ENCODE assay signal across 10 cellular contexts in genomic region chr3:120693439-120694172, GRCh38. TPM values are rescaled to one million over a fixed set of nuclear protein-coding genes. Genes with fewer than 3 reads are reported as not detected.
DNase-seq lines count a peak whose midpoint lies in the region; ATAC-seq and TF ChIP-seq lines count a peak whose summit lies in the region.
"Had no signal": no experiment of that assay in that cellular context is flagged by ENCODE, and none has a peak within 500 bp of the region (broad histone marks: within the 10 kb centered on the region; RNA-seq: fewer than 3 reads in every experiment).

No MANE protein-coding gene starts in this region.

- H3K4me3 ChIP-seq in SJCRH30 = no peak overlapping the region
- no peak overlapping the region for H3K4me3 ChIP-seq in MG63
- H3K4me3 ChIP-seq: right atrium auricular region, thoracic aorta had no signal

- intact Hi-C loops in activated CD4-positive, alpha-beta T cell treated with anti-CD3 and anti-CD28 coated beads for 36 hours (cut with DNase I, micrococcal nuclease) = no loop called here

- no peaks in the 10 kb centered on the region for H3K9me3 Mint-ChIP-seq in nephron progenitor cell
- no peaks in the 10 kb centered on the region for H3K9me3 Mint-ChIP-seq in activated CD4-positive, alpha-beta T cell treated with anti-CD3 and anti-CD28 coated beads for 36 hours (ENCODE audit: low read depth)

- H3K27ac ChIP-seq in SJCRH30 = no peak overlapping the region
- H3K27ac ChIP-seq: right atrium auricular region, thoracic aorta had no signal

- CTCF ChIA-PET in activated CD4-positive, alpha-beta T cell treated with anti-CD3 and anti-CD28 coated beads for 36 hours (lab: Charles Lee) = interaction anchor here (1.0 kb wide), 1 partner anchor 9 kb away, joined by 3 read pairs; no protein-coding TSS in a partner anchor

- no peaks in the 10 kb centered on the region for H3K27me3 Mint-ChIP-seq in nephron progenitor cell (ENCODE audit: low read depth, poor library complexity)
- no peaks in the 10 kb centered on the region for H3K27me3 Mint-ChIP-seq in activated CD4-positive, alpha-beta T cell treated with anti-CD3 and anti-CD28 coated beads for 36 hours

- H3K36me3 ChIP-seq in SJCRH30 (no peaks in the 10 kb centered on the region), MG63 (0 out of 2 replicates have a peak, but pooled peaks cover 3% of the 10 kb centered on the region)

- ATAC-seq in activated CD4-positive, alpha-beta T cell treated with anti-CD3 and anti-CD28 coated beads for 36 hours = no peak
- ATAC-seq in HG02852 (IDR thresholded peaks at IDR 0.05; ENCODE audit: unreplicated experiment) = no peak

- peak overlapping the region; percentile 8 for H3K27ac Mint-ChIP-seq in nephron progenitor cell
- H3K27ac Mint-ChIP-seq in activated CD4-positive, alpha-beta T cell treated with anti-CD3 and anti-CD28 coated beads for 36 hours = no peak overlapping the region

- H3K4me3 Mint-ChIP-seq in nephron progenitor cell = no peak overlapping the region
- no peak overlapping the region for H3K4me3 Mint-ChIP-seq in activated CD4-positive, alpha-beta T cell treated with anti-CD3 and anti-CD28 coated beads for 36 hours

- DNase-seq in EL (peak; percentile 50), NCI-H2029 treated with DMSO at 0.1 percent for 48 hours (lab: John Stamatoyannopoulos, UW) (peak; percentile 75), dermis microvascular lymphatic vessel endothelial cell (ENCODE audit: low read depth in 2 of 2) (peak; percentile 7 to 61), nephron progenitor cell (no peak), SJCRH30 (no peak), MG63 (no peak)
- no peak for DNase-seq in activated CD4-positive, alpha-beta T cell treated with anti-CD3 and anti-CD28 coated beads for 36 hours

- peaks cover 3% of the 10 kb centered on the region; the same call in 1 of the 2 replicates for H3K4me1 ChIP-seq in SJCRH30

- no peak for TF ChIP-seq CTCF in nephron progenitor cell (IDR thresholded peaks at IDR 0.05)

- peaks cover 5% of the 10 kb centered on the region for H3K36me3 Mint-ChIP-seq in nephron progenitor cell (ENCODE audit: low read depth)
- H3K36me3 Mint-ChIP-seq in activated CD4-positive, alpha-beta T cell treated with anti-CD3 and anti-CD28 coated beads for 36 hours (ENCODE audit: low read depth) = peaks cover 14% of the 10 kb centered on the region

- POLR2A ChIA-PET in activated CD4-positive, alpha-beta T cell treated with anti-CD3 and anti-CD28 coated beads for 36 hours (lab: Charles Lee) = no interaction called here

- H3K9me3 ChIP-seq in SJCRH30 (replicated peaks) (no peaks in the 10 kb centered on the region), MG63 (no peaks in the 10 kb centered on the region)
- H3K9me3 ChIP-seq: right atrium auricular region, thoracic aorta had no signal

- H3K27me3 ChIP-seq in SJCRH30 (no peaks in the 10 kb centered on the region), MG63 (no peaks in the 10 kb centered on the region)
- H3K27me3 ChIP-seq: right atrium auricular region had no signal

- peaks cover 18% of the 10 kb centered on the region for H3K4me1 Mint-ChIP-seq in nephron progenitor cell
- H3K4me1 Mint-ChIP-seq in activated CD4-positive, alpha-beta T cell treated with anti-CD3 and anti-CD28 coated beads for 36 hours = peaks cover 2% of the 10 kb centered on the region

RNA-seq across cellular contexts. Expression of gene HGD, which starts 11.6 kb away (rescaled TPM):
- 0.26 TPM in 1 of 2 replicates, not detected in the other for total RNA-seq in dermis microvascular lymphatic vessel endothelial cell
- total RNA-seq in SJCRH30 (2014; rRNA removed; shearing (Covaris generic)) = 0.18 TPM in 1 of 2 replicates, not detected in the other
- not detected in 2 replicates for total RNA-seq in MG63 (2014; rRNA removed; shearing (Covaris generic); ENCODE audit: low replicate concordance)
- total RNA-seq in activated CD4-positive, alpha-beta T cell treated with anti-CD3 and anti-CD28 coated beads for 36 hours = under 1 TPM; 0.16 to 0.58 TPM

RNA-seq across cellular contexts. Expression of gene RABL3, which starts 48.7 kb away (rescaled TPM):
- 7.3 and 7.7 TPM in 2 replicates for total RNA-seq in dermis microvascular lymphatic vessel endothelial cell
- total RNA-seq in SJCRH30 (2014; rRNA removed; shearing (Covaris generic)) = 19.7 and 21.4 TPM in 2 replicates
- total RNA-seq in MG63 (2014; rRNA removed; shearing (Covaris generic); ENCODE audit: low replicate concordance) = 10.3 and 11.1 TPM in 2 replicates
- total RNA-seq in activated CD4-positive, alpha-beta T cell treated with anti-CD3 and anti-CD28 coated beads for 36 hours = 10 to 100 TPM; 35.5 to 37.8 TPM

RNA-seq across cellular contexts. Expression of gene GTF2E1, which starts 48.9 kb away (rescaled TPM):
- 23.4 and 24.6 TPM in 2 replicates for total RNA-seq in dermis microvascular lymphatic vessel endothelial cell
- 31.6 and 32.3 TPM in 2 replicates for total RNA-seq in SJCRH30 (2014; rRNA removed; shearing (Covaris generic))
- total RNA-seq in MG63 (2014; rRNA removed; shearing (Covaris generic); ENCODE audit: low replicate concordance) = 13.1 and 16.5 TPM in 2 replicates
- 10 to 100 TPM; 26.1 to 27.0 TPM for total RNA-seq in activated CD4-positive, alpha-beta T cell treated with anti-CD3 and anti-CD28 coated beads for 36 hours

Comparison
In these comparisons a context has a peak if more than half of its experiments do, and no peak if none do; other contexts are left out.
1. DNase-seq: peak in EL (single experiment), NCI-H2029 treated with DMSO at 0.1 percent for 48 hours (single experiment) and dermis microvascular lymphatic vessel endothelial cell (2 of 2); none in nephron progenitor cell (single experiment), SJCRH30 (0 of 2), MG63 (single experiment) and activated CD4-positive, alpha-beta T cell treated with anti-CD3 and anti-CD28 coated beads for 36 hours (single experiment).